In genomic region chr14:86646688-86647687, GRCh38 we compare ENCODE assay signal across 13 cellular contexts.
A peak's percentile ranks its signal among the peaks of the same experiment; 100 is the strongest.
DNase-seq lines count a peak whose midpoint lies in the region; ATAC-seq, FAIRE-seq and TF ChIP-seq lines count a peak whose summit lies in the region.
"Had no signal": no experiment of that assay in that cellular context is flagged by ENCODE, and none has a peak within 500 bp of the region (broad histone marks: within the 10 kb centered on the region; RNA-seq: fewer than 3 reads in every experiment).

No MANE protein-coding gene starts in this region.

- no peak overlapping the region for H3K9ac ChIP-seq in HepG2 (ENCODE audit: insufficient read depth, low read depth, low read length)

- peak; percentile 4 for DNase-seq in HepG2 (ENCODE audit: low spot score)
- no peak for DNase-seq in right lobe of liver
- DNase-seq in NB4 (ENCODE audit: low read depth), result peak; percentile 23
- peak; percentile 74 for DNase-seq in dedifferentiated amniotic fluid mesenchymal stem cell (ENCODE audit: extremely low spot score)
- DNase-seq in dorsolateral prefrontal cortex, result no peak
- DNase-seq in cortex of kidney (lab: John Stamatoyannopoulos, UW), result no peak
- no peak for DNase-seq in SKM-1 treated with dmso at 0.1 percent for 144 hours (lab: John Stamatoyannopoulos, UW; ENCODE audit: unreplicated experiment)
- no peak for DNase-seq in SK-N-DZ (ENCODE audit: low spot score)
- DNase-seq: activated CD4-positive, CD25-positive, alpha-beta regulatory T cell; effector CD8-positive, alpha-beta T cell; naive B cell; NCI-H1092 treated with DMSO at 0.1 percent for 48 hours; stimulated activated naive CD8-positive, alpha-beta T cell treated with anti-CD3 and anti-CD28 coated beads, Interleukin-15, Interleukin-2, amounts not matched to agents 100 U/mL and 50 U/mL, for 24 hours had no signal

- H3K9me3 ChIP-seq in HepG2 (ENCODE audit: low read length) (peaks cover 8% of the 10 kb centered on the region; the same call in 1 of the 2 replicates), right lobe of liver (no peaks in the 10 kb centered on the region)

- H3K4me2 ChIP-seq in HepG2 (ENCODE audit: low read depth, low read length), result no peak overlapping the region

- no peak for TF ChIP-seq RAD21 in HepG2 (CRISPR knock-in tag; IDR thresholded peaks at IDR 0.05)

- H3K27me3 ChIP-seq in HepG2 (ENCODE audit: control insufficient read depth in 1 of 2, insufficient read depth in 2 of 2, low read length in 2 of 2) (no peaks in the 10 kb centered on the region), right lobe of liver (no peaks in the 10 kb centered on the region), dorsolateral prefrontal cortex (no peaks in the 10 kb centered on the region)

- BruUV-seq in HepG2 (replicated peaks; lab: Mats Ljungman, UMichigan), result no TSS peak

- intact Hi-C loops in HepG2 (cut with micrococcal nuclease; ENCODE audit: unreplicated experiment), result no loop called here
- intact Hi-C loops in right lobe of liver (cut with DNase I), result no loop called here
- intact Hi-C loops in dorsolateral prefrontal cortex (cut with DNase I), result no loop called here

- no peak for TF ChIP-seq EP300 in HepG2 (IDR thresholded peaks at IDR 0.05; ENCODE audit: low read depth in 2 of 2, low read length in 2 of 2)
- no peak for TF ChIP-seq EP300 in HepG2 (CRISPR knock-in tag; IDR thresholded peaks at IDR 0.05; ENCODE audit: borderline replicate concordance)

- TF ChIP-seq POLR2A in HepG2 (IDR thresholded peaks at IDR 0.05; ENCODE audit: insufficient read depth in 1 of 2, low read depth in 2 of 2, low read length in 2 of 2) (no peak), right lobe of liver (IDR thresholded peaks at IDR 0.05) (no peak), NB4 (IDR thresholded peaks at IDR 0.05; ENCODE audit: extremely low read depth, insufficient read length) (no peak)

- no peak for FAIRE-seq in HepG2 (lab: Jason Lieb, UNC)

- H3K4me3 ChIP-seq in HepG2 (replicated peaks in 1 of 3; ENCODE audit: insufficient read depth in 1 of 3, low read depth in 2 of 3, low read length in 3 of 3) (no peak overlapping the region), right lobe of liver (no peak overlapping the region), NB4 (ENCODE audit: low read depth, low read length) (no peak overlapping the region), dorsolateral prefrontal cortex (no peak overlapping the region)

- ATAC-seq in HepG2 (no peak), right lobe of liver (no peak)
- ATAC-seq: stimulated activated naive CD8-positive, alpha-beta T cell treated with anti-CD3 and anti-CD28 coated beads, Interleukin-15, Interleukin-2, amounts not matched to agents 100 U/mL and 50 U/mL, for 24 hours had no signal

- POLR2A ChIA-PET in HepG2 (lab: Yijun Ruan, JAX), result no interaction called here

- H3K4me1 ChIP-seq in HepG2 (ENCODE audit: insufficient read depth, low read length) (no peaks in the 10 kb centered on the region), right lobe of liver (no peaks in the 10 kb centered on the region)

- in situ Hi-C loops in HepG2 (cut with HindIII; ENCODE audit: extremely low pct_ligation_motif_present, low pct_unique_long_range_greater_than_20kb), result no loop called here

- TF ChIP-seq CTCF in HepG2 (CRISPR knock-in tag; IDR thresholded peaks at IDR 0.05) (no peak), right lobe of liver (IDR thresholded peaks at IDR 0.05) (peak in 1 of 4 donors; percentile 17), NB4 (IDR thresholded peaks at IDR 0.05; ENCODE audit: low read depth, low read length) (peak; percentile 21), dorsolateral prefrontal cortex (IDR thresholded peaks at IDR 0.05 in 54 of 56, conservative IDR thresholded peaks at IDR 0.05 in 2 of 56; ENCODE audit: low read depth in 1 of 56, partially characterized antibody in 56 of 56) (no peak)

- CTCF ChIA-PET in HepG2 (lab: Yijun Ruan, JAX; ENCODE audit: low intra/inter-chr PET ratio, low total read pairs), result no interaction called here

- H3K79me2 ChIP-seq in HepG2 (ENCODE audit: insufficient read depth, low read length), result no peaks in the 10 kb centered on the region

- H3K36me3 ChIP-seq in HepG2 (replicated peaks in 1 of 2; ENCODE audit: control insufficient read depth in 1 of 2, insufficient read depth in 2 of 2, low read length in 2 of 2), result no peaks in the 10 kb centered on the region
- no peaks in the 10 kb centered on the region for H3K36me3 ChIP-seq in right lobe of liver

- no peaks in the 10 kb centered on the region for H4K20me1 ChIP-seq in HepG2 (ENCODE audit: insufficient read depth, low read length)

- H2AFZ ChIP-seq in HepG2 (ENCODE audit: low read length), result no peak overlapping the region

- WGBS in HepG2 (ENCODE audit: low lambda C conversion rate), result 27% methylated on average over 4 of the region's 4 CpGs
- 78% methylated on average over 2 of the region's 4 CpGs for WGBS in right lobe of liver (ENCODE audit: insufficient coverage, low coverage, low lambda C conversion rate, missing lambda C conversion rate)

- H3K27ac ChIP-seq in HepG2 (ENCODE audit: extremely low read length, insufficient read depth, low read length) (no peak overlapping the region), right lobe of liver (no peak overlapping the region), dorsolateral prefrontal cortex (no peak overlapping the region)

TF ChIP-seq in HepG2, 621 proteins besides CTCF, POLR2A, EP300 and RAD21:
- TF ChIP-seq, protein P1, sequence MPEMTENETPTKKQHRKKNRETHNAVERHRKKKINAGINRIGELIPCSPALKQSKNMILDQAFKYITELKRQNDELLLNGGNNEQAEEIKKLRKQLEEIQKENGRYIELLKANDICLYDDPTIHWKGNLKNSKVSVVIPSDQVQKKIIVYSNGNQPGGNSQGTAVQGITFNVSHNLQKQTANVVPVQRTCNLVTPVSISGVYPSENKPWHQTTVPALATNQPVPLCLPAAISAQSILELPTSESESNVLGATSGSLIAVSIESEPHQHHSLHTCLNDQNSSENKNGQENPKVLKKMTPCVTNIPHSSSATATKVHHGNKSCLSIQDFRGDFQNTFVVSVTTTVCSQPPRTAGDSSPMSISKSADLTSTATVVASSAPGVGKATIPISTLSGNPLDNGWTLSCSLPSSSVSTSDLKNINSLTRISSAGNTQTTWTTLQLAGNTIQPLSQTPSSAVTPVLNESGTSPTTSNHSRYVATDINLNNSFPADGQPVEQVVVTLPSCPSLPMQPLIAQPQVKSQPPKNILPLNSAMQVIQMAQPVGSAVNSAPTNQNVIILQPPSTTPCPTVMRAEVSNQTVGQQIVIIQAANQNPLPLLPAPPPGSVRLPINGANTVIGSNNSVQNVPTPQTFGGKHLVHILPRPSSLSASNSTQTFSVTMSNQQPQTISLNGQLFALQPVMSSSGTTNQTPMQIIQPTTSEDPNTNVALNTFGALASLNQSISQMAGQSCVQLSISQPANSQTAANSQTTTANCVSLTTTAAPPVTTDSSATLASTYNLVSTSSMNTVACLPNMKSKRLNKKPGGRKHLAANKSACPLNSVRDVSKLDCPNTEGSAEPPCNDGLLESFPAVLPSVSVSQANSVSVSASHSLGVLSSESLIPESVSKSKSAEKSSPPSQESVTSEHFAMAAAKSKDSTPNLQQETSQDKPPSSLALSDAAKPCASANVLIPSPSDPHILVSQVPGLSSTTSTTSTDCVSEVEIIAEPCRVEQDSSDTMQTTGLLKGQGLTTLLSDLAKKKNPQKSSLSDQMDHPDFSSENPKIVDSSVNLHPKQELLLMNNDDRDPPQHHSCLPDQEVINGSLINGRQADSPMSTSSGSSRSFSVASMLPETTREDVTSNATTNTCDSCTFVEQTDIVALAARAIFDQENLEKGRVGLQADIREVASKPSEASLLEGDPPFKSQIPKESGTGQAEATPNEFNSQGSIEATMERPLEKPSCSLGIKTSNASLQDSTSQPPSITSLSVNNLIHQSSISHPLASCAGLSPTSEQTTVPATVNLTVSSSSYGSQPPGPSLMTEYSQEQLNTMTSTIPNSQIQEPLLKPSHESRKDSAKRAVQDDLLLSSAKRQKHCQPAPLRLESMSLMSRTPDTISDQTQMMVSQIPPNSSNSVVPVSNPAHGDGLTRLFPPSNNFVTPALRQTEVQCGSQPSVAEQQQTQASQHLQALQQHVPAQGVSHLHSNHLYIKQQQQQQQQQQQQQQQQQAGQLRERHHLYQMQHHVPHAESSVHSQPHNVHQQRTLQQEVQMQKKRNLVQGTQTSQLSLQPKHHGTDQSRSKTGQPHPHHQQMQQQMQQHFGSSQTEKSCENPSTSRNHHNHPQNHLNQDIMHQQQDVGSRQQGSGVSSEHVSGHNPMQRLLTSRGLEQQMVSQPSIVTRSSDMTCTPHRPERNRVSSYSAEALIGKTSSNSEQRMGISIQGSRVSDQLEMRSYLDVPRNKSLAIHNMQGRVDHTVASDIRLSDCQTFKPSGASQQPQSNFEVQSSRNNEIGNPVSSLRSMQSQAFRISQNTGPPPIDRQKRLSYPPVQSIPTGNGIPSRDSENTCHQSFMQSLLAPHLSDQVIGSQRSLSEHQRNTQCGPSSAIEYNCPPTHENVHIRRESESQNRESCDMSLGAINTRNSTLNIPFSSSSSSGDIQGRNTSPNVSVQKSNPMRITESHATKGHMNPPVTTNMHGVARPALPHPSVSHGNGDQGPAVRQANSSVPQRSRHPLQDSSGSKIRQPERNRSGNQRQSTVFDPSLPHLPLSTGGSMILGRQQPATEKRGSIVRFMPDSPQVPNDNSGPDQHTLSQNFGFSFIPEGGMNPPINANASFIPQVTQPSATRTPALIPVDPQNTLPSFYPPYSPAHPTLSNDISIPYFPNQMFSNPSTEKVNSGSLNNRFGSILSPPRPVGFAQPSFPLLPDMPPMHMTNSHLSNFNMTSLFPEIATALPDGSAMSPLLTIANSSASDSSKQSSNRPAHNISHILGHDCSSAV (CRISPR knock-in tag; IDR thresholded peaks at IDR 0.05; ENCODE audit: borderline replicate concordance), result no peak
- no peak for TF ChIP-seq ATF7 (IDR thresholded peaks at IDR 0.05)
- TF ChIP-seq ATF7 (CRISPR knock-in tag; IDR thresholded peaks at IDR 0.05), result no peak
- TF ChIP-seq HNRNPH1 (optimal IDR thresholded peaks at IDR 0.05; ENCODE audit: low read depth, low read length), result no peak
- peak; percentile 27 for TF ChIP-seq STAG1 (CRISPR knock-in tag; IDR thresholded peaks at IDR 0.05)
- no peak for TF ChIP-seq FOXK1 (CRISPR knock-in tag; IDR thresholded peaks at IDR 0.05; ENCODE audit: borderline replicate concordance, low read depth)

Comparison
In these comparisons a context has a peak if more than half of its experiments do, and no peak if none do; other contexts are left out.
1. DNase-seq: peak in HepG2 (single experiment), NB4 (single experiment) and dedifferentiated amniotic fluid mesenchymal stem cell (single experiment); none in right lobe of liver (0 of 3), dorsolateral prefrontal cortex (0 of 10), cortex of kidney (single experiment), SKM-1 treated with dmso at 0.1 percent for 144 hours (single experiment) and SK-N-DZ (single experiment).